In genomic region chr3:14234197-14235002, GRCh38 we compare ENCODE assay signal across 1 cellular context.
TF ChIP-seq lines count a peak whose summit lies in the region.

No MANE protein-coding gene starts in this region.

TF ChIP-seq in SK-N-SH, 30 proteins besides CTCF, POLR2A, EP300 and RAD21 (continued from another document):
- no peak for TF ChIP-seq USF2 (IDR thresholded peaks at IDR 0.05; ENCODE audit: borderline replicate concordance, low read depth, low read length)
- TF ChIP-seq JUND (IDR thresholded peaks at IDR 0.05), result no peak
- TF ChIP-seq CHD2 (IDR thresholded peaks at IDR 0.05; ENCODE audit: low read length, partially characterized antibody), result no peak
- TF ChIP-seq MXI1 (IDR thresholded peaks at IDR 0.05; ENCODE audit: low read depth, low read length), result no peak
